ENCODE assay signal across 17 cellular contexts in the genomic region with DNA sequence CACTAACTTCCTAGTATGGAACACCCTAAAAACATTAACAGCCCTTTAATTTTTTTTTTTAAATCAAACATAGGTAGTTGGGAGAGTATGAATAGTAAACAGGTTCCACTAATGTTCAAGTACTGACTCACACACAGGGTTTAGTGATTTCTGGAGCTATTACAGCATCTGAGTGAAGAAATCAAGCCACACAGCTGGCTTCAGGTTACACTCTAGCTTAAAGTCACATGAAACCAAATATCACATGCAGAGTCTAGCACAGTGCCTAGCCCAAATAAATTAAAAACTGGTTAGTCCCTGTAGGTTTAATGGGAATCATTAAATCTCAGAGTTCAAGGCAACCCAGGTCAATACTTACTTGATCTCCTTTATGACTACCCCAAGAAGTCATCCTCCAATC. TPM values are rescaled to one million over a fixed set of nuclear protein-coding genes. Genes with fewer than 3 reads are reported as not detected.
DNase-seq lines count a peak whose midpoint lies in the region; ATAC-seq, FAIRE-seq and TF ChIP-seq lines count a peak whose summit lies in the region.
"Had no signal": no experiment of that assay in that cellular context is flagged by ENCODE, and none has a peak within 500 bp of the region (broad histone marks: within the 10 kb centered on the region; RNA-seq: fewer than 3 reads in every experiment).

No MANE protein-coding gene starts in this region.

- no peaks in the 10 kb centered on the region for H3K9me3 Mint-ChIP-seq in MCF 10A (ENCODE audit: unreplicated experiment)
- H3K9me3 Mint-ChIP-seq in astrocyte (ENCODE audit: unreplicated experiment) = no peaks in the 10 kb centered on the region
- H3K9me3 Mint-ChIP-seq: dendritic cell treated with granulocyte-macrophage colony-stimulating factor and Interleukin-4, amounts not matched to agents 40 ng/mL and 50 ng/mL, for 4 days; naive thymus-derived CD4-positive, alpha-beta T cell had no signal

- H3K9me3 ChIP-seq in breast epithelium (no peaks in the 10 kb centered on the region), astrocyte (ENCODE audit: insufficient read depth, low read depth, low read length) (no peaks in the 10 kb centered on the region), hepatocyte (ENCODE audit: low read depth) (no peaks in the 10 kb centered on the region), upper lobe of right lung (no peaks in the 10 kb centered on the region)

- H3K36me3 Mint-ChIP-seq in MCF 10A (ENCODE audit: insufficient read depth, unreplicated experiment) (peaks cover 5% of the 10 kb centered on the region), astrocyte (ENCODE audit: low read depth, unreplicated experiment) (peaks cover 3% of the 10 kb centered on the region)

- H3K4me3 Mint-ChIP-seq in MCF 10A (ENCODE audit: unreplicated experiment) (no peak overlapping the region), astrocyte (ENCODE audit: unreplicated experiment) (no peak overlapping the region)
- H3K4me3 Mint-ChIP-seq: B cell; dendritic cell treated with granulocyte-macrophage colony-stimulating factor and Interleukin-4, amounts not matched to agents 40 ng/mL and 50 ng/mL, for 4 days; naive thymus-derived CD4-positive, alpha-beta T cell had no signal

- CTCF ChIA-PET in MCF 10A (lab: Yijun Ruan, JAX) = interaction anchor here (0.7 to 1.4 kb wide), 3 partner anchors 13 to 539 kb away, joined by 3 to 4 read pairs (median 3); no protein-coding TSS in a partner anchor

- TF ChIP-seq CTCF in MCF 10A (IDR thresholded peaks at IDR 0.05; ENCODE audit: unreplicated experiment) = no peak
- TF ChIP-seq CTCF in breast epithelium (IDR thresholded peaks at IDR 0.05) = no peak
- TF ChIP-seq CTCF in astrocyte (IDR thresholded peaks at IDR 0.05; ENCODE audit: insufficient read depth, low read depth, low read length) = no peak
- TF ChIP-seq CTCF in hepatocyte (IDR thresholded peaks at IDR 0.05; ENCODE audit: poor library complexity) = no peak
- no peak for TF ChIP-seq CTCF in upper lobe of right lung (IDR thresholded peaks at IDR 0.05)

- no peak overlapping the region for H3K27ac ChIP-seq in breast epithelium
- H3K27ac ChIP-seq in astrocyte (ENCODE audit: low read depth, low read length) = no peak overlapping the region
- peak overlapping the region; percentile 85 for H3K27ac ChIP-seq in hepatocyte
- no peak overlapping the region for H3K27ac ChIP-seq in upper lobe of right lung

- intact Hi-C loops in MCF 10A (cut with micrococcal nuclease) = no loop called here
- intact Hi-C loops in breast epithelium (cut with DNase I; ENCODE audit: low total_unique reads) = no loop called here
- intact Hi-C loops in upper lobe of right lung (cut with DNase I) = no loop called here

- H3K4me1 ChIP-seq in breast epithelium (no peaks in the 10 kb centered on the region), astrocyte (ENCODE audit: insufficient read depth, low read length) (no peaks in the 10 kb centered on the region), hepatocyte (ENCODE audit: insufficient read depth) (peaks cover 26% of the 10 kb centered on the region), upper lobe of right lung (peaks cover 5% of the 10 kb centered on the region)

- H3K27ac Mint-ChIP-seq in MCF 10A (ENCODE audit: low read depth, unreplicated experiment) (peak overlapping the region; percentile 54), astrocyte (ENCODE audit: unreplicated experiment) (no peak overlapping the region)
- H3K27ac Mint-ChIP-seq: B cell; dendritic cell treated with granulocyte-macrophage colony-stimulating factor and Interleukin-4, amounts not matched to agents 40 ng/mL and 50 ng/mL, for 4 days had no signal

- H3K9ac ChIP-seq in astrocyte (ENCODE audit: low read length) = no peak overlapping the region

- BruUV-seq in MCF 10A (replicated peaks; lab: Mats Ljungman, UMichigan) = no TSS peak

- no peak overlapping the region for H2AFZ ChIP-seq in astrocyte (ENCODE audit: low read depth, low read length)
- no peak overlapping the region for H2AFZ ChIP-seq in hepatocyte

- peak; percentile 50 for FAIRE-seq in astrocyte (lab: Jason Lieb, UNC)

- H3K79me2 ChIP-seq in astrocyte (ENCODE audit: insufficient read depth, low read length) (peaks cover 15% of the 10 kb centered on the region), hepatocyte (peaks cover 90% of the 10 kb centered on the region)

- H3K36me3 ChIP-seq in breast epithelium (no peaks in the 10 kb centered on the region), astrocyte (ENCODE audit: insufficient read depth, low read length) (no peaks in the 10 kb centered on the region), hepatocyte (replicated peaks; ENCODE audit: insufficient read depth, low read depth) (no peaks in the 10 kb centered on the region), upper lobe of right lung (no peaks in the 10 kb centered on the region)

- POLR2A ChIA-PET in MCF 10A (lab: Yijun Ruan, JAX) = interaction anchor here (0.5 to 6.2 kb wide), 9 partner anchors 10 to 635 kb away, joined by 3 to 79 read pairs (median 3); a partner anchor contains a TSS

- TF ChIP-seq POLR2A in breast epithelium (IDR thresholded peaks at IDR 0.05) = no peak

- H4K20me1 ChIP-seq in astrocyte (ENCODE audit: insufficient read depth, low read length) = peaks cover 9% of the 10 kb centered on the region
- no peaks in the 10 kb centered on the region for H4K20me1 ChIP-seq in hepatocyte (ENCODE audit: insufficient read depth, poor library complexity, severe bottlenecking)

- DNase-seq in MCF 10A (ENCODE audit: unreplicated experiment) (peak; percentile 79), breast epithelium (ENCODE audit: low spot score in 2 of 2) (no peak), astrocyte (ENCODE audit: low read depth) (peak; percentile 81), hepatocyte (ENCODE audit: low spot score) (peak; percentile 48), upper lobe of right lung (no peak), SHP77 treated with DMSO at 0.1 percent for 48 hours (lab: John Stamatoyannopoulos, UW) (no peak), T-helper 9 cell (no peak)
- DNase-seq: activated effector memory CD4-positive, alpha-beta T cell treated with anti-CD3 and anti-CD28 coated beads, Interleukin-2, amount 50 U/mL, for 16 hours; H7; KBM-7; naive thymus-derived CD4-positive, alpha-beta T cell; SHP77; stimulated activated naive CD8-positive, alpha-beta T cell treated with anti-CD3 and anti-CD28 coated beads, Interleukin-15, Interleukin-2, amounts not matched to agents 100 U/mL and 50 U/mL, for 24 hours had no signal

- H3K9me2 ChIP-seq in hepatocyte (replicated peaks; ENCODE audit: insufficient read depth) = no peaks in the 10 kb centered on the region

- no peaks in the 10 kb centered on the region for H3K27me3 ChIP-seq in breast epithelium
- H3K27me3 ChIP-seq in astrocyte (ENCODE audit: insufficient read depth, low read length) = no peaks in the 10 kb centered on the region
- no peaks in the 10 kb centered on the region for H3K27me3 ChIP-seq in hepatocyte
- no peaks in the 10 kb centered on the region for H3K27me3 ChIP-seq in upper lobe of right lung

- H3K27me3 Mint-ChIP-seq in MCF 10A (ENCODE audit: insufficient read depth, unreplicated experiment) (no peaks in the 10 kb centered on the region), astrocyte (ENCODE audit: low read depth, unreplicated experiment) (no peaks in the 10 kb centered on the region)
- H3K27me3 Mint-ChIP-seq: B cell; dendritic cell treated with granulocyte-macrophage colony-stimulating factor and Interleukin-4, amounts not matched to agents 40 ng/mL and 50 ng/mL, for 4 days; naive thymus-derived CD4-positive, alpha-beta T cell had no signal

- H3K4me3 ChIP-seq in breast epithelium (no peak overlapping the region), astrocyte (ENCODE audit: insufficient read depth, low read depth, low read length) (no peak overlapping the region), hepatocyte (no peak overlapping the region), upper lobe of right lung (no peak overlapping the region)

- H3K4me1 Mint-ChIP-seq in MCF 10A (ENCODE audit: insufficient read depth, unreplicated experiment) (peaks cover 20% of the 10 kb centered on the region), astrocyte (ENCODE audit: low read depth, unreplicated experiment) (peaks cover 8% of the 10 kb centered on the region)
- H3K4me1 Mint-ChIP-seq: B cell had no signal

- no peak overlapping the region for H3K4me2 ChIP-seq in astrocyte (ENCODE audit: low read length)
- peak overlapping the region; percentile 58 for H3K4me2 ChIP-seq in hepatocyte

- ATAC-seq in upper lobe of right lung (peak; percentile 67), GM21367 (IDR thresholded peaks at IDR 0.05; ENCODE audit: unreplicated experiment) (no peak)
- ATAC-seq: activated CD4-positive, CD25-positive, alpha-beta regulatory T cell treated with anti-CD3 and anti-CD28 coated beads, Interleukin-2, amount 50 U/mL, for 24 hours; naive thymus-derived CD4-positive, alpha-beta T cell; stimulated activated naive CD8-positive, alpha-beta T cell treated with anti-CD3 and anti-CD28 coated beads, Interleukin-15, Interleukin-2, amounts not matched to agents 100 U/mL and 50 U/mL, for 24 hours had no signal

RNA-seq across cellular contexts. Expression of a gene that starts 11.6 kb away (rescaled TPM):
- total RNA-seq in MCF 10A (2022) = 4.7 and 6.1 TPM in 2 replicates
- 1 to 10 TPM; 2.9 to 6.4 (median 5.1) TPM for total RNA-seq in breast epithelium
- total RNA-seq in astrocyte = 7.2 and 7.9 TPM in 2 replicates
- 51.0 and 55.5 TPM in 2 replicates for total RNA-seq in hepatocyte
- 21.6 and 22.2 TPM in 2 replicates for polyA plus RNA-seq in hepatocyte
- 8.0 TPM for total RNA-seq in upper lobe of right lung

Comparison
In these comparisons a context has a peak if more than half of its experiments do, and no peak if none do; other contexts are left out.
1. DNase-seq: peak in MCF 10A (single experiment), astrocyte (single experiment) and hepatocyte (single experiment); none in breast epithelium (0 of 2), upper lobe of right lung (single experiment), SHP77 treated with DMSO at 0.1 percent for 48 hours (single experiment) and T-helper 9 cell (single experiment).